Comparison of ENCODE assay signal across 1 cellular context in genomic region chr10:124339951-124340760, GRCh38.
TF ChIP-seq lines count a peak whose summit lies in the region.

No MANE protein-coding gene starts in this region.

TF ChIP-seq in GM23338, 12 proteins besides CTCF, POLR2A, EP300 and RAD21 (continued from another document):
- TF ChIP-seq ZNF462 (CRISPR knock-in tag; IDR thresholded peaks at IDR 0.05), result no peak
- TF ChIP-seq POLR2AphosphoS5 (IDR thresholded peaks at IDR 0.05; ENCODE audit: low read depth), result no peak
